In genomic region chr3:30658328-30659052, GRCh38 we compare ENCODE assay signal across 9 cellular contexts. TPM values are rescaled to one million over a fixed set of nuclear protein-coding genes. Genes with fewer than 3 reads are reported as not detected.
DNase-seq lines count a peak whose midpoint lies in the region; ATAC-seq and TF ChIP-seq lines count a peak whose summit lies in the region.
"Had no signal": no experiment of that assay in that cellular context is flagged by ENCODE, and none has a peak within 500 bp of the region (broad histone marks: within the 10 kb centered on the region; RNA-seq: fewer than 3 reads in every experiment).

No MANE protein-coding gene starts in this region.

- ATAC-seq in GM21367 (IDR thresholded peaks at IDR 0.05; ENCODE audit: unreplicated experiment) (peak; percentile 83), HG03565 (IDR thresholded peaks at IDR 0.05; ENCODE audit: unreplicated experiment) (peak; percentile 82), omental fat pad (ENCODE audit: low FRiP score) (no peak)

- H3K27ac Mint-ChIP-seq in CD14-positive monocyte: peak overlapping the region; percentile 66 to 89 (median 80)
- H3K27ac Mint-ChIP-seq in T-helper 1 cell treated with Interleukin-12 subunit alpha and Interleukin-12 subunit beta and Interleukin-4 antibody, amounts not matched to agents 30 μg/mL and 1 μg/mL, for 36 hours: peak overlapping the region; percentile 93

- H3K27ac ChIP-seq in duodenal mucosa (ENCODE audit: low read depth, low read length) (peak overlapping the region; percentile 50), mucosa of rectum (ENCODE audit: low read depth in 2 of 2, low read length in 2 of 2) (peak overlapping the region; percentile 62 to 74)

- peaks cover 77 to 84% of the 10 kb centered on the region in 2 donors for H3K36me3 Mint-ChIP-seq in CD14-positive monocyte
- peaks cover 69% of the 10 kb centered on the region for H3K36me3 Mint-ChIP-seq in T-helper 1 cell treated with Interleukin-12 subunit alpha and Interleukin-12 subunit beta and Interleukin-4 antibody, amounts not matched to agents 30 μg/mL and 1 μg/mL, for 36 hours (ENCODE audit: low read depth)

- H3K4me1 ChIP-seq in duodenal mucosa (ENCODE audit: control insufficient read depth in 1 of 2, insufficient read depth in 2 of 2, low read length in 2 of 2) (peaks cover 56 to 71% of the 10 kb centered on the region in 2 donors), mucosa of rectum (ENCODE audit: control insufficient read depth in 2 of 2, insufficient read depth in 2 of 2, low read length in 2 of 2) (peaks cover 34 to 47% of the 10 kb centered on the region in 2 donors)

- peaks cover 29 to 44% of the 10 kb centered on the region in 2 donors for H3K36me3 ChIP-seq in duodenal mucosa (ENCODE audit: control insufficient read depth in 1 of 2, insufficient read depth in 2 of 2, low read length in 2 of 2)
- peaks cover 18 to 41% of the 10 kb centered on the region in 2 donors for H3K36me3 ChIP-seq in mucosa of rectum (ENCODE audit: control insufficient read depth in 2 of 2, insufficient read depth in 2 of 2, low read length in 2 of 2)

- H3K27me3 ChIP-seq in duodenal mucosa (ENCODE audit: control insufficient read depth in 1 of 2, insufficient read depth in 2 of 2, low read length in 2 of 2) (no peaks in the 10 kb centered on the region), mucosa of rectum (ENCODE audit: control insufficient read depth in 2 of 2, insufficient read depth in 2 of 2, low read length in 2 of 2) (no peaks in the 10 kb centered on the region)

- peaks cover 71% of the 10 kb centered on the region for H3K4me1 Mint-ChIP-seq in CD14-positive monocyte
- H3K4me1 Mint-ChIP-seq in T-helper 1 cell treated with Interleukin-12 subunit alpha and Interleukin-12 subunit beta and Interleukin-4 antibody, amounts not matched to agents 30 μg/mL and 1 μg/mL, for 36 hours (ENCODE audit: low read depth): peaks cover 87% of the 10 kb centered on the region

- intact Hi-C loops in CD14-positive monocyte (cut with micrococcal nuclease): loop anchor here in 1 of 2 donors (5.0 kb wide), 1 partner anchor 51 kb away; the partner anchor contains the start of gene TGFBR2

- H3K4me3 Mint-ChIP-seq in CD14-positive monocyte: peak overlapping the region; percentile 21 to 63
- peak overlapping the region; percentile 73 for H3K4me3 Mint-ChIP-seq in T-helper 1 cell treated with Interleukin-12 subunit alpha and Interleukin-12 subunit beta and Interleukin-4 antibody, amounts not matched to agents 30 μg/mL and 1 μg/mL, for 36 hours

- H3K9me3 ChIP-seq in duodenal mucosa (ENCODE audit: control insufficient read depth in 1 of 2, low read length in 2 of 2): no peaks in the 10 kb centered on the region
- no peaks in the 10 kb centered on the region for H3K9me3 ChIP-seq in mucosa of rectum (ENCODE audit: control insufficient read depth in 2 of 2, low read length in 2 of 2)
- H3K9me3 ChIP-seq: HAP-1 had no signal

- H3K9ac ChIP-seq in duodenal mucosa (ENCODE audit: low read depth in 1 of 2, low read length in 2 of 2) (no peak overlapping the region), mucosa of rectum (ENCODE audit: low read depth in 1 of 2, low read length in 2 of 2) (no peak overlapping the region)

- DNase-seq in CD14-positive monocyte (ENCODE audit: low spot score) (peak; percentile 64), omental fat pad (ENCODE audit: low spot score) (no peak), DMS79 treated with DMSO at 0.1 percent for 48 hours (lab: John Stamatoyannopoulos, UW) (no peak)

- no peaks in the 10 kb centered on the region for H3K9me3 Mint-ChIP-seq in CD14-positive monocyte
- no peaks in the 10 kb centered on the region for H3K9me3 Mint-ChIP-seq in T-helper 1 cell treated with Interleukin-12 subunit alpha and Interleukin-12 subunit beta and Interleukin-4 antibody, amounts not matched to agents 30 μg/mL and 1 μg/mL, for 36 hours

- TF ChIP-seq CTCF in CD14-positive monocyte (IDR thresholded peaks at IDR 0.05) (no peak), omental fat pad (IDR thresholded peaks at IDR 0.05) (no peak)

- H3K4me3 ChIP-seq in duodenal mucosa (ENCODE audit: low read depth in 1 of 2, low read length in 2 of 2): peak overlapping the region in 1 of 2 donors; percentile 27
- H3K4me3 ChIP-seq in mucosa of rectum (ENCODE audit: low read length in 2 of 2): peak overlapping the region in 1 of 2 donors; percentile 41
- H3K4me3 ChIP-seq: HAP-1 had no signal

- peaks cover 0 to 3% (median 0%) of the 10 kb centered on the region in 3 donors for H3K27me3 Mint-ChIP-seq in CD14-positive monocyte (ENCODE audit: low read depth in 3 of 3)
- H3K27me3 Mint-ChIP-seq in T-helper 1 cell treated with Interleukin-12 subunit alpha and Interleukin-12 subunit beta and Interleukin-4 antibody, amounts not matched to agents 30 μg/mL and 1 μg/mL, for 36 hours (ENCODE audit: low read depth): no peaks in the 10 kb centered on the region

RNA-seq across cellular contexts. Expression of gene TGFBR2, which starts 52.1 kb away (rescaled TPM):
- 10 to 100 TPM; 46.6 to 60.3 TPM for polyA plus RNA-seq in CD14-positive monocyte
- 100 to 1,000 TPM; 281 to 587 (median 369) TPM for total RNA-seq in omental fat pad
